22 cellular contexts compared by ENCODE assay signal in the genomic region with DNA sequence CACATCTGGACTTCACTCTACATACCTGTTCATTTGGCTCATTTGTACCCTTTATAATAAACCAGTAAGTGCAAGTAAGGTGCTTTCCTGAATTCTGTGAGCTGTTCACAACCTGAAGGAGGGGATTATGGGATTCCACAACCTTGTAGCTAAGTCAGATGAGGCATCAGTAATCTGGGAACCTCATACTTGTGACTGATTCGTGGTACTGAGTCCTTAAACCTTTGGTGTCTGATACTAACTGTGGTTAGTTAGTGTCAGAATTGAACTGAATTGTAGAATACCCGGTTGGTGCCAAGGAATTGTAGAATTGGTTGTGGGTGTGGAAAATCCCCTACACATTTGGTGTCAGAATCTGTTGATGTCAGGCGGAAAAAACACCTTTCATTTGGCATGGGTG.
A peak's percentile ranks its signal among the peaks of the same experiment; 100 is the strongest.
DNase-seq lines count a peak whose midpoint lies in the region; ATAC-seq and TF ChIP-seq lines count a peak whose summit lies in the region.
"Had no signal": no experiment of that assay in that cellular context is flagged by ENCODE, and none has a peak within 500 bp of the region (broad histone marks: within the 10 kb centered on the region; RNA-seq: fewer than 3 reads in every experiment).

No MANE protein-coding gene starts in this region.

- peak overlapping the region; percentile 7; the same call in 1 of the 2 replicates for H3K18ac ChIP-seq in IMR-90 (ENCODE audit: low read depth, low read length)

- WGBS in IMR-90 (ENCODE audit: extremely low coverage in 2 of 2, insufficient read length in 1 of 2), 2 experiments, result 86% methylated on average over 1 of the region's 3 CpGs; no CpG with 5 or more reads in 1 of the 2 experiments

- no peak overlapping the region for H3K27ac Mint-ChIP-seq in activated CD8-positive, alpha-beta T cell treated with anti-CD3 and anti-CD28 coated beads for 36 hours
- H3K27ac Mint-ChIP-seq in activated CD8-positive, alpha-beta T cell treated with anti-CD3 and anti-CD28 coated beads, Interleukin-2, amount 10 ng/mL, durations not matched to agents 7 days and 5 days, result no peak overlapping the region
- H3K27ac Mint-ChIP-seq in activated naive CD8-positive, alpha-beta T cell treated with anti-CD3 and anti-CD28 coated beads, Interleukin-2, amount 50 U/mL, for 24 hours, result peak overlapping the region; percentile 36
- H3K27ac Mint-ChIP-seq in stimulated activated effector memory CD8-positive, alpha-beta T cell treated with anti-CD3 and anti-CD28 coated beads, Interleukin-12 subunit alpha, Interleukin-12 subunit beta, amount 100 ng/mL, for 72 hours, result no peak overlapping the region
- no peak overlapping the region for H3K27ac Mint-ChIP-seq in naive thymus-derived CD4-positive, alpha-beta T cell
- H3K27ac Mint-ChIP-seq: CD4-positive, alpha-beta T cell had no signal

- no peaks in the 10 kb centered on the region for H3K36me3 Mint-ChIP-seq in activated CD8-positive, alpha-beta T cell treated with anti-CD3 and anti-CD28 coated beads for 36 hours (ENCODE audit: low read depth)
- H3K36me3 Mint-ChIP-seq in activated CD8-positive, alpha-beta T cell treated with anti-CD3 and anti-CD28 coated beads, Interleukin-2, amount 10 ng/mL, durations not matched to agents 7 days and 5 days (ENCODE audit: low read depth), result no peaks in the 10 kb centered on the region
- H3K36me3 Mint-ChIP-seq in activated naive CD8-positive, alpha-beta T cell treated with anti-CD3 and anti-CD28 coated beads, Interleukin-2, amount 50 U/mL, for 24 hours (ENCODE audit: low read depth), result no peaks in the 10 kb centered on the region
- H3K36me3 Mint-ChIP-seq in stimulated activated effector memory CD8-positive, alpha-beta T cell treated with anti-CD3 and anti-CD28 coated beads, Interleukin-12 subunit alpha, Interleukin-12 subunit beta, amount 100 ng/mL, for 72 hours, result no peaks in the 10 kb centered on the region
- no peaks in the 10 kb centered on the region for H3K36me3 Mint-ChIP-seq in naive thymus-derived CD4-positive, alpha-beta T cell

- peaks cover 16% of the 10 kb centered on the region for H3K4me1 Mint-ChIP-seq in activated CD8-positive, alpha-beta T cell treated with anti-CD3 and anti-CD28 coated beads for 36 hours (ENCODE audit: low read depth)
- H3K4me1 Mint-ChIP-seq in activated CD8-positive, alpha-beta T cell treated with anti-CD3 and anti-CD28 coated beads, Interleukin-2, amount 10 ng/mL, durations not matched to agents 7 days and 5 days (ENCODE audit: low read depth), result peaks cover 6% of the 10 kb centered on the region
- peaks cover 30% of the 10 kb centered on the region for H3K4me1 Mint-ChIP-seq in activated naive CD8-positive, alpha-beta T cell treated with anti-CD3 and anti-CD28 coated beads, Interleukin-2, amount 50 U/mL, for 24 hours
- H3K4me1 Mint-ChIP-seq in stimulated activated effector memory CD8-positive, alpha-beta T cell treated with anti-CD3 and anti-CD28 coated beads, Interleukin-12 subunit alpha, Interleukin-12 subunit beta, amount 100 ng/mL, for 72 hours, result no peaks in the 10 kb centered on the region
- H3K4me1 Mint-ChIP-seq in naive thymus-derived CD4-positive, alpha-beta T cell, result peaks cover 0 to 7% (median 5%) of the 10 kb centered on the region in 7 donors

- H4K5ac ChIP-seq in IMR-90 (ENCODE audit: low read depth, low read length), result no peak overlapping the region

- peak overlapping the region; percentile 14; the same call in 1 of the 2 replicates for H2BK20ac ChIP-seq in IMR-90 (ENCODE audit: low read depth, low read length)

- no peaks in the 10 kb centered on the region for H3K79me1 ChIP-seq in IMR-90 (ENCODE audit: low read depth in 1 of 2, low read length in 2 of 2)

- no peak overlapping the region for H4K8ac ChIP-seq in IMR-90 (ENCODE audit: low read depth in 2 of 2, low read length in 2 of 2)

- peak; percentile 62 for ATAC-seq in activated CD8-positive, alpha-beta T cell treated with anti-CD3 and anti-CD28 coated beads for 36 hours
- ATAC-seq in activated CD8-positive, alpha-beta T cell treated with anti-CD3 and anti-CD28 coated beads, Interleukin-2, amount 10 ng/mL, durations not matched to agents 7 days and 5 days, result no peak
- ATAC-seq in IMR-90 (ENCODE audit: low read depth), result no peak
- peak; percentile 71 for ATAC-seq in activated naive CD8-positive, alpha-beta T cell treated with anti-CD3 and anti-CD28 coated beads, Interleukin-2, amount 50 U/mL, for 24 hours
- ATAC-seq in stimulated activated effector memory CD8-positive, alpha-beta T cell treated with anti-CD3 and anti-CD28 coated beads, Interleukin-12 subunit alpha, Interleukin-12 subunit beta, amount 100 ng/mL, for 72 hours, result peak; percentile 48
- no peak for ATAC-seq in naive thymus-derived CD4-positive, alpha-beta T cell
- ATAC-seq: A549, HepG2, K562, PC-3 had no signal

- no peak for TF ChIP-seq CTCF in activated CD8-positive, alpha-beta T cell treated with anti-CD3 and anti-CD28 coated beads for 36 hours (IDR thresholded peaks at IDR 0.05)
- TF ChIP-seq CTCF in IMR-90 (conservative IDR thresholded peaks at IDR 0.05; ENCODE audit: low read depth, low read length), result no peak

- H2BK120ac ChIP-seq in IMR-90 (ENCODE audit: low read depth, low read length), result 0 out of 2 replicates have a peak overlapping the region, but pooled peaks have one; percentile 2

- no peak overlapping the region for H3K4ac ChIP-seq in IMR-90 (ENCODE audit: low read depth, low read length)

- no peak overlapping the region for H2AK5ac ChIP-seq in IMR-90 (ENCODE audit: low read depth, low read length)

- H3K4me2 ChIP-seq in IMR-90 (ENCODE audit: low read depth, low read length), result no peak overlapping the region
- H3K4me2 ChIP-seq: A549; BLaER1 treated with 17β-estradiol and CSF1 and Interleukin-3, amounts not matched to agents 10 nM and 100 nM had no signal

- H2BK5ac ChIP-seq in IMR-90 (ENCODE audit: low read depth, low read length, poor library complexity, severe bottlenecking), result no peak overlapping the region

- peaks cover 19% of the 10 kb centered on the region for H3K27me3 Mint-ChIP-seq in activated CD8-positive, alpha-beta T cell treated with anti-CD3 and anti-CD28 coated beads for 36 hours
- H3K27me3 Mint-ChIP-seq in activated CD8-positive, alpha-beta T cell treated with anti-CD3 and anti-CD28 coated beads, Interleukin-2, amount 10 ng/mL, durations not matched to agents 7 days and 5 days (ENCODE audit: low read depth), result peaks cover 16% of the 10 kb centered on the region
- H3K27me3 Mint-ChIP-seq in activated naive CD8-positive, alpha-beta T cell treated with anti-CD3 and anti-CD28 coated beads, Interleukin-2, amount 50 U/mL, for 24 hours, result peaks cover 21% of the 10 kb centered on the region
- H3K27me3 Mint-ChIP-seq in naive thymus-derived CD4-positive, alpha-beta T cell, result peaks cover 14 to 36% (median 22%) of the 10 kb centered on the region in 5 donors

- in situ Hi-C loops in IMR-90 (cut with MboI; ENCODE audit: low sequenced_read_pairs), result no loop called here

- H3K27me3 ChIP-seq in IMR-90 (ENCODE audit: control insufficient read depth, insufficient read depth, low read length), result no peaks in the 10 kb centered on the region
- no peaks in the 10 kb centered on the region for H3K27me3 ChIP-seq in naive thymus-derived CD4-positive, alpha-beta T cell (ENCODE audit: control insufficient read depth in 2 of 2, insufficient read depth in 2 of 2, low read length in 2 of 2)
- H3K27me3 ChIP-seq: BLaER1 treated with 17β-estradiol and CSF1 and Interleukin-3, amounts not matched to agents 10 nM and 100 nM had no signal

- dilution Hi-C loops in IMR-90 (cut with HindIII; ENCODE audit: low sequenced_read_pairs, unreplicated experiment), result no loop called here

- intact Hi-C loops in activated CD8-positive, alpha-beta T cell treated with anti-CD3 and anti-CD28 coated beads for 36 hours (cut with micrococcal nuclease), result no loop called here
- intact Hi-C loops in IMR-90 (cut with micrococcal nuclease), result no loop called here
- intact Hi-C loops in naive thymus-derived CD4-positive, alpha-beta T cell (cut with micrococcal nuclease), result no loop called here

- no peak overlapping the region for H3K14ac ChIP-seq in IMR-90 (replicated peaks; ENCODE audit: low read depth, low read length)

- H3K27ac ChIP-seq in IMR-90 (ENCODE audit: insufficient read depth, low read length), result no peak overlapping the region
- no peak overlapping the region for H3K27ac ChIP-seq in naive thymus-derived CD4-positive, alpha-beta T cell (ENCODE audit: low read depth, low read length)
- H3K27ac ChIP-seq: A549; BLaER1 treated with 17β-estradiol and CSF1 and Interleukin-3, amounts not matched to agents 10 nM and 100 nM had no signal

- no peak for TF ChIP-seq RAD21 in IMR-90 (IDR thresholded peaks at IDR 0.05; ENCODE audit: low read length)

- H2AK9ac ChIP-seq in IMR-90 (replicated peaks; ENCODE audit: low read depth, low read length, poor library complexity), result no peak overlapping the region

- H2AFZ ChIP-seq in IMR-90 (replicated peaks; ENCODE audit: low read length, poor library complexity), result no peak overlapping the region

- no peak overlapping the region for H2BK15ac ChIP-seq in IMR-90 (ENCODE audit: low read depth, low read length)

- no peaks in the 10 kb centered on the region for H4K20me1 ChIP-seq in IMR-90 (ENCODE audit: insufficient read depth, low read length)
- H4K20me1 ChIP-seq: BLaER1 treated with 17β-estradiol and CSF1 and Interleukin-3, amounts not matched to agents 10 nM and 100 nM had no signal

- no peak overlapping the region for H3K9ac ChIP-seq in IMR-90 (ENCODE audit: low read depth, low read length)
- H3K9ac ChIP-seq: BLaER1 treated with 17β-estradiol and CSF1 and Interleukin-3, amounts not matched to agents 10 nM and 100 nM had no signal

- POLR2A ChIA-PET in activated CD8-positive, alpha-beta T cell treated with anti-CD3 and anti-CD28 coated beads for 36 hours (lab: Charles Lee), result no interaction called here
- POLR2A ChIA-PET in activated CD8-positive, alpha-beta T cell treated with anti-CD3 and anti-CD28 coated beads, Interleukin-2, amount 10 ng/mL, durations not matched to agents 7 days and 5 days (lab: Charles Lee), result no interaction called here
- POLR2A ChIA-PET in IMR-90 (lab: Charles Lee; ENCODE audit: unreplicated experiment), result no interaction called here
- POLR2A ChIA-PET in naive thymus-derived CD4-positive, alpha-beta T cell (lab: Charles Lee), result no interaction called here

- H3K9me3 Mint-ChIP-seq in activated CD8-positive, alpha-beta T cell treated with anti-CD3 and anti-CD28 coated beads for 36 hours, result no peaks in the 10 kb centered on the region
- no peaks in the 10 kb centered on the region for H3K9me3 Mint-ChIP-seq in activated CD8-positive, alpha-beta T cell treated with anti-CD3 and anti-CD28 coated beads, Interleukin-2, amount 10 ng/mL, durations not matched to agents 7 days and 5 days (ENCODE audit: insufficient read depth)
- H3K9me3 Mint-ChIP-seq in activated naive CD8-positive, alpha-beta T cell treated with anti-CD3 and anti-CD28 coated beads, Interleukin-2, amount 50 U/mL, for 24 hours, result no peaks in the 10 kb centered on the region
- H3K9me3 Mint-ChIP-seq in stimulated activated effector memory CD8-positive, alpha-beta T cell treated with anti-CD3 and anti-CD28 coated beads, Interleukin-12 subunit alpha, Interleukin-12 subunit beta, amount 100 ng/mL, for 72 hours, result no peaks in the 10 kb centered on the region
- no peaks in the 10 kb centered on the region for H3K9me3 Mint-ChIP-seq in naive thymus-derived CD4-positive, alpha-beta T cell
- H3K9me3 Mint-ChIP-seq: CD4-positive, alpha-beta T cell had no signal

- no peak overlapping the region for H3K56ac ChIP-seq in IMR-90 (ENCODE audit: extremely low read depth, insufficient read depth, low read length)

- DNase-seq in activated CD8-positive, alpha-beta T cell treated with anti-CD3 and anti-CD28 coated beads for 36 hours, result peak; percentile 21
- DNase-seq in activated CD8-positive, alpha-beta T cell treated with anti-CD3 and anti-CD28 coated beads, Interleukin-2, amount 10 ng/mL, durations not matched to agents 7 days and 5 days, result no peak
- no peak for DNase-seq in IMR-90
- DNase-seq in activated naive CD8-positive, alpha-beta T cell treated with anti-CD3 and anti-CD28 coated beads, Interleukin-2, amount 50 U/mL, for 24 hours, result no peak
- no peak for DNase-seq in stimulated activated effector memory CD8-positive, alpha-beta T cell treated with anti-CD3 and anti-CD28 coated beads, Interleukin-12 subunit alpha, Interleukin-12 subunit beta, amount 100 ng/mL, for 72 hours (ENCODE audit: low spot score in 2 of 2)
- no peak for DNase-seq in stimulated activated naive CD4-positive, alpha-beta T cell (lab: John Stamatoyannopoulos, UW)
- no peak for DNase-seq in naive thymus-derived CD4-positive, alpha-beta T cell
- DNase-seq: AML-193; CD4-positive, alpha-beta T cell; Kasumi-1; NCI-H1092 treated with DMSO at 0.1 percent for 48 hours; NCI-H1436; NCI-H187; NCI-H2081 treated with DMSO at 0.1 percent for 48 hours; NCI-H2171; NCI-H345; NCI-H510A treated with DMSO at 0.1 percent for 48 hours; PC-3 had no signal

- no peak overlapping the region for H3K23ac ChIP-seq in IMR-90 (ENCODE audit: low read depth, low read length)

- no peak for TF ChIP-seq POLR2A in IMR-90 (IDR thresholded peaks at IDR 0.05; ENCODE audit: low read depth, low read length)

- H3K4me3 Mint-ChIP-seq in activated CD8-positive, alpha-beta T cell treated with anti-CD3 and anti-CD28 coated beads for 36 hours, result no peak overlapping the region
- no peak overlapping the region for H3K4me3 Mint-ChIP-seq in activated CD8-positive, alpha-beta T cell treated with anti-CD3 and anti-CD28 coated beads, Interleukin-2, amount 10 ng/mL, durations not matched to agents 7 days and 5 days
- H3K4me3 Mint-ChIP-seq in activated naive CD8-positive, alpha-beta T cell treated with anti-CD3 and anti-CD28 coated beads, Interleukin-2, amount 50 U/mL, for 24 hours, result no peak overlapping the region
- no peak overlapping the region for H3K4me3 Mint-ChIP-seq in stimulated activated effector memory CD8-positive, alpha-beta T cell treated with anti-CD3 and anti-CD28 coated beads, Interleukin-12 subunit alpha, Interleukin-12 subunit beta, amount 100 ng/mL, for 72 hours
- no peak overlapping the region for H3K4me3 Mint-ChIP-seq in naive thymus-derived CD4-positive, alpha-beta T cell
- H3K4me3 Mint-ChIP-seq: CD4-positive, alpha-beta T cell had no signal

- H3K4me3 ChIP-seq in IMR-90 (ENCODE audit: insufficient read depth, low read depth, low read length), result no peak overlapping the region
- no peak overlapping the region for H3K4me3 ChIP-seq in naive thymus-derived CD4-positive, alpha-beta T cell (ENCODE audit: low read length)
- H3K4me3 ChIP-seq: A549; BLaER1 treated with 17β-estradiol and CSF1 and Interleukin-3, amounts not matched to agents 10 nM and 100 nM; K562 had no signal

- H4K91ac ChIP-seq in IMR-90 (ENCODE audit: insufficient read depth, low read depth, low read length), result no peak overlapping the region

- CTCF ChIA-PET in activated CD8-positive, alpha-beta T cell treated with anti-CD3 and anti-CD28 coated beads for 36 hours (lab: Charles Lee), result interaction anchor here (0.8 to 1.4 kb wide), 2 partner anchors 40 to 55 kb away, joined by 3 to 7 read pairs; no protein-coding TSS in a partner anchor
- CTCF ChIA-PET in activated CD8-positive, alpha-beta T cell treated with anti-CD3 and anti-CD28 coated beads, Interleukin-2, amount 10 ng/mL, durations not matched to agents 7 days and 5 days (lab: Charles Lee), result no interaction called here
- CTCF ChIA-PET in IMR-90 (lab: Yijun Ruan, JAX), result no interaction called here
- CTCF ChIA-PET in naive thymus-derived CD4-positive, alpha-beta T cell (lab: Charles Lee), result no interaction called here

- peaks cover 13% of the 10 kb centered on the region for H3K4me1 ChIP-seq in IMR-90 (ENCODE audit: control insufficient read depth, insufficient read depth, low read length)
- no peaks in the 10 kb centered on the region for H3K4me1 ChIP-seq in naive thymus-derived CD4-positive, alpha-beta T cell (ENCODE audit: control insufficient read depth in 2 of 2, insufficient read depth in 2 of 2, low read length in 2 of 2)
- H3K4me1 ChIP-seq: BLaER1 treated with 17β-estradiol and CSF1 and Interleukin-3, amounts not matched to agents 10 nM and 100 nM had no signal

- no peaks in the 10 kb centered on the region for H3K9me3 ChIP-seq in IMR-90 (ENCODE audit: control insufficient read depth, insufficient read depth, low read length)
- H3K9me3 ChIP-seq in naive thymus-derived CD4-positive, alpha-beta T cell (ENCODE audit: control insufficient read depth in 2 of 3, low read length in 3 of 3), result no peaks in the 10 kb centered on the region
- H3K9me3 ChIP-seq: A549; BLaER1 treated with 17β-estradiol and CSF1 and Interleukin-3, amounts not matched to agents 10 nM and 100 nM had no signal

- H3K9me1 ChIP-seq in IMR-90 (ENCODE audit: insufficient read depth, low read length), result peaks cover 4% of the 10 kb centered on the region

- no peaks in the 10 kb centered on the region for H3K36me3 ChIP-seq in IMR-90 (ENCODE audit: control insufficient read depth, insufficient read depth, low read length)
- H3K36me3 ChIP-seq in naive thymus-derived CD4-positive, alpha-beta T cell (ENCODE audit: control insufficient read depth in 2 of 3, insufficient read depth in 3 of 3, low read length in 3 of 3), result no peaks in the 10 kb centered on the region
- H3K36me3 ChIP-seq: BLaER1 treated with 17β-estradiol and CSF1 and Interleukin-3, amounts not matched to agents 10 nM and 100 nM had no signal

- no TSS peak for BruUV-seq in IMR-90 (replicated peaks; lab: Mats Ljungman, UMichigan)

Comparison
In these comparisons a context has a peak if more than half of its experiments do, and no peak if none do; other contexts are left out.
1. ATAC-seq: peak in activated CD8-positive, alpha-beta T cell treated with anti-CD3 and anti-CD28 coated beads for 36 hours (single experiment), activated naive CD8-positive, alpha-beta T cell treated with anti-CD3 and anti-CD28 coated beads, Interleukin-2, amount 50 U/mL, for 24 hours (single experiment) and stimulated activated effector memory CD8-positive, alpha-beta T cell treated with anti-CD3 and anti-CD28 coated beads, Interleukin-12 subunit alpha, Interleukin-12 subunit beta, amount 100 ng/mL, for 72 hours (single experiment); none in activated CD8-positive, alpha-beta T cell treated with anti-CD3 and anti-CD28 coated beads, Interleukin-2, amount 10 ng/mL, durations not matched to agents 7 days and 5 days (single experiment), IMR-90 (single experiment) and naive thymus-derived CD4-positive, alpha-beta T cell (single experiment).